Comparison of ENCODE assay signal across 1 cellular context in the genomic region with DNA sequence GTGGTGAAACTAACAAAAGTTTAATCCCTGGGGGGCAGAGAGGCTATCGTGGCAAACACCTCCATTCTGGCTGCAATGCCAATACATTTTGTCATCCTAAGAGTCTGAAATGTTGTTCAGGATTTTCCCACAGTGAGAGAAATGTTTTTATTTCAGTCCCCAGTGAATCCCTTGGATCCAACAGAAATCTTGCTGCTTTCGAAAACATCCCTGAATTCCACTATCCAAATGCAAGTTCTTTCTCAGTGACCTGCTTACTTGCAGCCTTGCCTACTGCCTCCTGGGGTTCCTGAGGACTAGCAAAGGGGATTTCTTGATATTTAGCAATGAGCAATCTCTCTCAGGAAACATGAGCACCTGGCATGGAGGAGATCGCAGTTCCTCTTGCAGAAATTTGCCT.
TF ChIP-seq lines count a peak whose summit lies in the region.

No MANE protein-coding gene starts in this region.

TF ChIP-seq in GM23338, 12 proteins besides CTCF, POLR2A, EP300 and RAD21 (continued from another document):
- TF ChIP-seq ZNF462 (CRISPR knock-in tag; IDR thresholded peaks at IDR 0.05) = no peak
- TF ChIP-seq, protein P1, sequence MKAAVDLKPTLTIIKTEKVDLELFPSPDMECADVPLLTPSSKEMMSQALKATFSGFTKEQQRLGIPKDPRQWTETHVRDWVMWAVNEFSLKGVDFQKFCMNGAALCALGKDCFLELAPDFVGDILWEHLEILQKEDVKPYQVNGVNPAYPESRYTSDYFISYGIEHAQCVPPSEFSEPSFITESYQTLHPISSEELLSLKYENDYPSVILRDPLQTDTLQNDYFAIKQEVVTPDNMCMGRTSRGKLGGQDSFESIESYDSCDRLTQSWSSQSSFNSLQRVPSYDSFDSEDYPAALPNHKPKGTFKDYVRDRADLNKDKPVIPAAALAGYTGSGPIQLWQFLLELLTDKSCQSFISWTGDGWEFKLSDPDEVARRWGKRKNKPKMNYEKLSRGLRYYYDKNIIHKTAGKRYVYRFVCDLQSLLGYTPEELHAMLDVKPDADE (IDR thresholded peaks at IDR 0.05) = no peak
